ENCODE assay signal across 1 cellular context in the genomic region with DNA sequence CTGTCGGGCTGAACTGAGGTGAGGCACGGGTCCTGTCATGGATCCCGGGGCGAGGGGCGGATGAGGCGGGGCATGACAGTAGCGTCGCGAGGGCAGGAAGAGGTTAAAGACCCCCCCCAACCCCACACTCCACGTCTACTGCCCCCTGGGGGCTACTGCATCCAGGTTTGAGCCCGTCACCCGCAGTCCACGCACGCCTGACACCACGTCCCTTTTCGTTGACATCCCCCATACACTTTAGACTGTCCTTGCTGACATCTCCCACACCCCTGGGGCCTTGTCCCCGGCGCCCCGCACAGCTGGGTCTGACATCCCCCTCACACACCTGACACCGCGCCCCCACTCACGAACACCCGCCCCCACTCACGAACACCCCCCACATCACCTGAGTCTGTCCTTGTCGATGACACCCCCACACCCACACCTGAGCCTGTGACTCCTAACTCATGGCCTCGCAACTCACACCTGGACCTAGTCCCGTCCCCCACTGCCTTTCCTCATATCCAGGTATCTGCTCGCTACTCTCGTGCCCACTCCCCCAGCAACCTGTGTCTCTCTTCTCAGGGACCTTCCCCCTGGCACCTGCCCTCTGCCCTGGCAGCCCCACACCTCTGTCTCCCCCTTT.
TF ChIP-seq lines count a peak whose summit lies in the region.

No MANE protein-coding gene starts in this region.

TF ChIP-seq in liver, 16 proteins besides CTCF, POLR2A, EP300 and RAD21 (continued from another document):
- no peak for TF ChIP-seq GABPA (IDR thresholded peaks at IDR 0.05 in 1 of 2, conservative IDR thresholded peaks at IDR 0.05 in 1 of 2)
- no peak for TF ChIP-seq HNF4G (IDR thresholded peaks at IDR 0.05)
- TF ChIP-seq, protein P1, sequence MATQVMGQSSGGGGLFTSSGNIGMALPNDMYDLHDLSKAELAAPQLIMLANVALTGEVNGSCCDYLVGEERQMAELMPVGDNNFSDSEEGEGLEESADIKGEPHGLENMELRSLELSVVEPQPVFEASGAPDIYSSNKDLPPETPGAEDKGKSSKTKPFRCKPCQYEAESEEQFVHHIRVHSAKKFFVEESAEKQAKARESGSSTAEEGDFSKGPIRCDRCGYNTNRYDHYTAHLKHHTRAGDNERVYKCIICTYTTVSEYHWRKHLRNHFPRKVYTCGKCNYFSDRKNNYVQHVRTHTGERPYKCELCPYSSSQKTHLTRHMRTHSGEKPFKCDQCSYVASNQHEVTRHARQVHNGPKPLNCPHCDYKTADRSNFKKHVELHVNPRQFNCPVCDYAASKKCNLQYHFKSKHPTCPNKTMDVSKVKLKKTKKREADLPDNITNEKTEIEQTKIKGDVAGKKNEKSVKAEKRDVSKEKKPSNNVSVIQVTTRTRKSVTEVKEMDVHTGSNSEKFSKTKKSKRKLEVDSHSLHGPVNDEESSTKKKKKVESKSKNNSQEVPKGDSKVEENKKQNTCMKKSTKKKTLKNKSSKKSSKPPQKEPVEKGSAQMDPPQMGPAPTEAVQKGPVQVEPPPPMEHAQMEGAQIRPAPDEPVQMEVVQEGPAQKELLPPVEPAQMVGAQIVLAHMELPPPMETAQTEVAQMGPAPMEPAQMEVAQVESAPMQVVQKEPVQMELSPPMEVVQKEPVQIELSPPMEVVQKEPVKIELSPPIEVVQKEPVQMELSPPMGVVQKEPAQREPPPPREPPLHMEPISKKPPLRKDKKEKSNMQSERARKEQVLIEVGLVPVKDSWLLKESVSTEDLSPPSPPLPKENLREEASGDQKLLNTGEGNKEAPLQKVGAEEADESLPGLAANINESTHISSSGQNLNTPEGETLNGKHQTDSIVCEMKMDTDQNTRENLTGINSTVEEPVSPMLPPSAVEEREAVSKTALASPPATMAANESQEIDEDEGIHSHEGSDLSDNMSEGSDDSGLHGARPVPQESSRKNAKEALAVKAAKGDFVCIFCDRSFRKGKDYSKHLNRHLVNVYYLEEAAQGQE (IDR thresholded peaks at IDR 0.05), result no peak
- TF ChIP-seq HNF4A (conservative IDR thresholded peaks at IDR 0.05), result no peak
- no peak for TF ChIP-seq FOXA1 (IDR thresholded peaks at IDR 0.05)
- TF ChIP-seq RXRA (IDR thresholded peaks at IDR 0.05), result no peak
- no peak for TF ChIP-seq TAF1 (conservative IDR thresholded peaks at IDR 0.05)
- no peak for TF ChIP-seq YY1 (IDR thresholded peaks at IDR 0.05)
